Comparison of ENCODE assay signal across 1 cellular context in the genomic region with DNA sequence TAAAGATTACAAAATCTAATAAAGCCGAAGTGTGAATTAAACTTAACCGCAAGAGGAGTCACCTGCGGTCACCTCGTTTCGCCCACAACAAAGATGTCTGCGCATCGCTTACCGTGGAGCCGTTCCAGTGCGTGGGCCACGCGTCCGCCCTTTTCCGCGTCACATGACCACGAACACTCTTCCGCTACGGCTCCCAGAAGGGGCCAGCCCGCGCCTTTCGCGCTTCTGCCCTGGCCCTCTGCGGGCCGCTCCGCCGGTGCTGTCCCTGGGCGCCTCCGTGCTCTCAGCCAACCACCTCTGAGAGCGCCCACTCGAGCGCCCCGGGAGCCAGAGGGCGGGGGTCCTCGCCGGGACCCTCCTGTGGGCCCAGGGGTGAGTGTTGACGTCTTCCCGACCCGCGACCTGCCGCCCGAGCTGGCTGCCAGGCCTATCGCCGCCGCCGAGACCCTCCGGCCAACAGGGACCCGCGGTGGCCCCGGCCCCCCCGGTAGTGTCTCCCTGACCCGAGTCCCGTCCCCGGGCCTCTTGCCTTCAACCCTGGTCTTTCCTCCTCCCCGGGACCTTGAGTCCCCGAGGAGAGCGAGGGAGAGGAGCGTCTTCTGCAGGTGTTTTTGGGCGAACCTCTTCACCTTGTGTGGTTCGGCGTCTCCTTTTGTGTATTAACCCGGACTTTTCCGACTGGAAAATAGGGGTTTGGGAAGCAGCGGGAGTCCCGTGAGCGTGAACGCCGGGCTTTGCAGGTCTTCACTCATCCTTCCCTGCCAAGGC.
TF ChIP-seq lines count a peak whose summit lies in the region.

A gene with protein sequence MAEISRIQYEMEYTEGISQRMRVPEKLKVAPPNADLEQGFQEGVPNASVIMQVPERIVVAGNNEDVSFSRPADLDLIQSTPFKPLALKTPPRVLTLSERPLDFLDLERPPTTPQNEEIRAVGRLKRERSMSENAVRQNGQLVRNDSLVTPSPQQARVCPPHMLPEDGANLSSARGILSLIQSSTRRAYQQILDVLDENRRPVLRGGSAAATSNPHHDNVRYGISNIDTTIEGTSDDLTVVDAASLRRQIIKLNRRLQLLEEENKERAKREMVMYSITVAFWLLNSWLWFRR (plus strand): TSS at position 196 of the 768 bp plus-strand sequence. CDS start 5,415 bp downstream, outside the sequence.

TF ChIP-seq in HepG2, 621 proteins besides CTCF, POLR2A, EP300 and RAD21 (continued from another document and continues in another):
- TF ChIP-seq, protein P1, sequence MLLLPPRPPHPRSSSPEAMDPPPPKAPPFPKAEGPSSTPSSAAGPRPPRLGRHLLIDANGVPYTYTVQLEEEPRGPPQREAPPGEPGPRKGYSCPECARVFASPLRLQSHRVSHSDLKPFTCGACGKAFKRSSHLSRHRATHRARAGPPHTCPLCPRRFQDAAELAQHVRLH (CRISPR knock-in tag; IDR thresholded peaks at IDR 0.05; ENCODE audit: borderline replicate concordance, low read depth): peak; percentile 94
- TF ChIP-seq ZMYM4 (CRISPR knock-in tag; IDR thresholded peaks at IDR 0.05): peak; percentile 100
- peak; percentile 94 for TF ChIP-seq CHCHD3 (CRISPR knock-in tag; IDR thresholded peaks at IDR 0.05)
- peak; percentile 95; the same call in 1 of the 2 replicates for TF ChIP-seq ZNF30 (CRISPR knock-in tag; IDR thresholded peaks at IDR 0.05)
- TF ChIP-seq JUN (CRISPR knock-in tag; IDR thresholded peaks at IDR 0.05): peak; percentile 90
- TF ChIP-seq ZNF598 (CRISPR knock-in tag; IDR thresholded peaks at IDR 0.05; ENCODE audit: borderline replicate concordance): 0 out of 2 replicates have a peak, but pooled peaks have one; percentile 49
- TF ChIP-seq ZNF577 (CRISPR knock-in tag; IDR thresholded peaks at IDR 0.05; ENCODE audit: borderline replicate concordance, low read depth): no peak
- TF ChIP-seq, protein P2, sequence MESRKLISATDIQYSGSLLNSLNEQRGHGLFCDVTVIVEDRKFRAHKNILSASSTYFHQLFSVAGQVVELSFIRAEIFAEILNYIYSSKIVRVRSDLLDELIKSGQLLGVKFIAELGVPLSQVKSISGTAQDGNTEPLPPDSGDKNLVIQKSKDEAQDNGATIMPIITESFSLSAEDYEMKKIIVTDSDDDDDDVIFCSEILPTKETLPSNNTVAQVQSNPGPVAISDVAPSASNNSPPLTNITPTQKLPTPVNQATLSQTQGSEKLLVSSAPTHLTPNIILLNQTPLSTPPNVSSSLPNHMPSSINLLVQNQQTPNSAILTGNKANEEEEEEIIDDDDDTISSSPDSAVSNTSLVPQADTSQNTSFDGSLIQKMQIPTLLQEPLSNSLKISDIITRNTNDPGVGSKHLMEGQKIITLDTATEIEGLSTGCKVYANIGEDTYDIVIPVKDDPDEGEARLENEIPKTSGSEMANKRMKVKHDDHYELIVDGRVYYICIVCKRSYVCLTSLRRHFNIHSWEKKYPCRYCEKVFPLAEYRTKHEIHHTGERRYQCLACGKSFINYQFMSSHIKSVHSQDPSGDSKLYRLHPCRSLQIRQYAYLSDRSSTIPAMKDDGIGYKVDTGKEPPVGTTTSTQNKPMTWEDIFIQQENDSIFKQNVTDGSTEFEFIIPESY (CRISPR knock-in tag; IDR thresholded peaks at IDR 0.05): peak; percentile 78
- 0 out of 2 replicates have a peak, but pooled peaks have one; percentile 72 for TF ChIP-seq ZNF746 (CRISPR knock-in tag; IDR thresholded peaks at IDR 0.05)
- peak; percentile 96 for TF ChIP-seq MIER3 (CRISPR knock-in tag; IDR thresholded peaks at IDR 0.05; ENCODE audit: borderline replicate concordance)
- peak; percentile 84 for TF ChIP-seq ZNF317 (CRISPR knock-in tag; IDR thresholded peaks at IDR 0.05)
- TF ChIP-seq ZNF605 (CRISPR knock-in tag; IDR thresholded peaks at IDR 0.05): peak; percentile 69
- peak; percentile 82; the same call in 1 of the 2 replicates for TF ChIP-seq ZNF468 (CRISPR knock-in tag; IDR thresholded peaks at IDR 0.05)
- TF ChIP-seq, protein P3, sequence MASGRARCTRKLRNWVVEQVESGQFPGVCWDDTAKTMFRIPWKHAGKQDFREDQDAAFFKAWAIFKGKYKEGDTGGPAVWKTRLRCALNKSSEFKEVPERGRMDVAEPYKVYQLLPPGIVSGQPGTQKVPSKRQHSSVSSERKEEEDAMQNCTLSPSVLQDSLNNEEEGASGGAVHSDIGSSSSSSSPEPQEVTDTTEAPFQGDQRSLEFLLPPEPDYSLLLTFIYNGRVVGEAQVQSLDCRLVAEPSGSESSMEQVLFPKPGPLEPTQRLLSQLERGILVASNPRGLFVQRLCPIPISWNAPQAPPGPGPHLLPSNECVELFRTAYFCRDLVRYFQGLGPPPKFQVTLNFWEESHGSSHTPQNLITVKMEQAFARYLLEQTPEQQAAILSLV (CRISPR knock-in tag; IDR thresholded peaks at IDR 0.05; ENCODE audit: borderline replicate concordance): peak; percentile 98
- TF ChIP-seq SNAPC2 (CRISPR knock-in tag; IDR thresholded peaks at IDR 0.05): peak; percentile 97
- no peak; the same call in 1 of the 2 replicates for TF ChIP-seq ZMYM3 (CRISPR knock-in tag; IDR thresholded peaks at IDR 0.05)
- peak; percentile 96 for TF ChIP-seq NR1H2 (CRISPR knock-in tag; IDR thresholded peaks at IDR 0.05; ENCODE audit: borderline replicate concordance, low read depth)
- peak; percentile 21; the same call in 1 of the 2 replicates for TF ChIP-seq HNF4G (IDR thresholded peaks at IDR 0.05; ENCODE audit: borderline replicate concordance, low read depth, low read length)
- TF ChIP-seq HNF4G (CRISPR knock-in tag; IDR thresholded peaks at IDR 0.05; ENCODE audit: borderline replicate concordance, low read depth): peak; percentile 29; the same call in 1 of the 2 replicates
- no peak for TF ChIP-seq SRSF9 (IDR thresholded peaks at IDR 0.05; ENCODE audit: borderline replicate concordance, insufficient read depth, low read depth, low read length, poor library complexity, severe bottlenecking)
- peak; percentile 93 for TF ChIP-seq AGO2 (optimal IDR thresholded peaks at IDR 0.05; ENCODE audit: low read depth, low read length)
- peak; percentile 95 for TF ChIP-seq HOXA5 (CRISPR knock-in tag; IDR thresholded peaks at IDR 0.05)
- TF ChIP-seq ZMAT3 (CRISPR knock-in tag; conservative IDR thresholded peaks at IDR 0.05): peak; percentile 98
- no peak for TF ChIP-seq ZNF20 (CRISPR knock-in tag; IDR thresholded peaks at IDR 0.05)
- TF ChIP-seq ATF1 (CRISPR knock-in tag; IDR thresholded peaks at IDR 0.05): peak; percentile 84
- no peak for TF ChIP-seq SRSF4 (IDR thresholded peaks at IDR 0.05; ENCODE audit: low read depth, low read length, poor library complexity, severe bottlenecking)
- TF ChIP-seq KLF9 (CRISPR knock-in tag; IDR thresholded peaks at IDR 0.05; ENCODE audit: low read depth): peak; percentile 54
- peak; percentile 95; the same call in 1 of the 2 replicates for TF ChIP-seq DNMT1 (CRISPR knock-in tag; IDR thresholded peaks at IDR 0.05)
- no peak for TF ChIP-seq ZSCAN22 (CRISPR knock-in tag; IDR thresholded peaks at IDR 0.05)
- peak; percentile 91; the same call in 1 of the 2 replicates for TF ChIP-seq SAFB2 (CRISPR knock-in tag; IDR thresholded peaks at IDR 0.05; ENCODE audit: borderline replicate concordance, low read depth)
- TF ChIP-seq TOPORS (CRISPR knock-in tag; IDR thresholded peaks at IDR 0.05): peak; percentile 92
- TF ChIP-seq ZNF549 (CRISPR knock-in tag; IDR thresholded peaks at IDR 0.05): no peak; the same call in 1 of the 2 replicates
- no peak for TF ChIP-seq PLRG1 (conservative IDR thresholded peaks at IDR 0.05)
- TF ChIP-seq, protein P4, sequence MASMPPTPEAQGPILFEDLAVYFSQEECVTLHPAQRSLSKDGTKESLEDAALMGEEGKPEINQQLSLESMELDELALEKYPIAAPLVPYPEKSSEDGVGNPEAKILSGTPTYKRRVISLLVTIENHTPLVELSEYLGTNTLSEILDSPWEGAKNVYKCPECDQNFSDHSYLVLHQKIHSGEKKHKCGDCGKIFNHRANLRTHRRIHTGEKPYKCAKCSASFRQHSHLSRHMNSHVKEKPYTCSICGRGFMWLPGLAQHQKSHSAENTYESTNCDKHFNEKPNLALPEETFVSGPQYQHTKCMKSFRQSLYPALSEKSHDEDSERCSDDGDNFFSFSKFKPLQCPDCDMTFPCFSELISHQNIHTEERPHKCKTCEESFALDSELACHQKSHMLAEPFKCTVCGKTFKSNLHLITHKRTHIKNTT (CRISPR knock-in tag; IDR thresholded peaks at IDR 0.05): no peak
- TF ChIP-seq ZNF326 (CRISPR knock-in tag; IDR thresholded peaks at IDR 0.05; ENCODE audit: borderline replicate concordance): no peak
- TF ChIP-seq ZKSCAN8 (CRISPR knock-in tag; IDR thresholded peaks at IDR 0.05; ENCODE audit: borderline replicate concordance): peak; percentile 66; the same call in 1 of the 2 replicates
- TF ChIP-seq MAZ (IDR thresholded peaks at IDR 0.05; ENCODE audit: borderline replicate concordance, low read depth, low read length): peak; percentile 80
- peak; percentile 92 for TF ChIP-seq MAZ (CRISPR knock-in tag; IDR thresholded peaks at IDR 0.05; ENCODE audit: low read depth)
- peak; percentile 72; the same call in 1 of the 2 replicates for TF ChIP-seq ZBTB1 (CRISPR knock-in tag; IDR thresholded peaks at IDR 0.05; ENCODE audit: borderline replicate concordance)
- TF ChIP-seq ZNF543 (CRISPR knock-in tag; IDR thresholded peaks at IDR 0.05): peak; percentile 85
- TF ChIP-seq ZNF772 (CRISPR knock-in tag; IDR thresholded peaks at IDR 0.05): peak; percentile 96
- TF ChIP-seq, protein P5, sequence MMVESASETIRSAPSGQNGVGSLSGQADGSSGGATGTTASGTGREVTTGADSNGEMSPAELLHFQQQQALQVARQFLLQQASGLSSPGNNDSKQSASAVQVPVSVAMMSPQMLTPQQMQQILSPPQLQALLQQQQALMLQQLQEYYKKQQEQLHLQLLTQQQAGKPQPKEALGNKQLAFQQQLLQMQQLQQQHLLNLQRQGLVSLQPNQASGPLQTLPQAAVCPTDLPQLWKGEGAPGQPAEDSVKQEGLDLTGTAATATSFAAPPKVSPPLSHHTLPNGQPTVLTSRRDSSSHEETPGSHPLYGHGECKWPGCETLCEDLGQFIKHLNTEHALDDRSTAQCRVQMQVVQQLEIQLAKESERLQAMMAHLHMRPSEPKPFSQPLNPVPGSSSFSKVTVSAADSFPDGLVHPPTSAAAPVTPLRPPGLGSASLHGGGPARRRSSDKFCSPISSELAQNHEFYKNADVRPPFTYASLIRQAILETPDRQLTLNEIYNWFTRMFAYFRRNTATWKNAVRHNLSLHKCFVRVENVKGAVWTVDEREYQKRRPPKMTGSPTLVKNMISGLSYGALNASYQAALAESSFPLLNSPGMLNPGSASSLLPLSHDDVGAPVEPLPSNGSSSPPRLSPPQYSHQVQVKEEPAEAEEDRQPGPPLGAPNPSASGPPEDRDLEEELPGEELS (CRISPR knock-in tag; IDR thresholded peaks at IDR 0.05): peak; percentile 77
- TF ChIP-seq, protein P6, sequence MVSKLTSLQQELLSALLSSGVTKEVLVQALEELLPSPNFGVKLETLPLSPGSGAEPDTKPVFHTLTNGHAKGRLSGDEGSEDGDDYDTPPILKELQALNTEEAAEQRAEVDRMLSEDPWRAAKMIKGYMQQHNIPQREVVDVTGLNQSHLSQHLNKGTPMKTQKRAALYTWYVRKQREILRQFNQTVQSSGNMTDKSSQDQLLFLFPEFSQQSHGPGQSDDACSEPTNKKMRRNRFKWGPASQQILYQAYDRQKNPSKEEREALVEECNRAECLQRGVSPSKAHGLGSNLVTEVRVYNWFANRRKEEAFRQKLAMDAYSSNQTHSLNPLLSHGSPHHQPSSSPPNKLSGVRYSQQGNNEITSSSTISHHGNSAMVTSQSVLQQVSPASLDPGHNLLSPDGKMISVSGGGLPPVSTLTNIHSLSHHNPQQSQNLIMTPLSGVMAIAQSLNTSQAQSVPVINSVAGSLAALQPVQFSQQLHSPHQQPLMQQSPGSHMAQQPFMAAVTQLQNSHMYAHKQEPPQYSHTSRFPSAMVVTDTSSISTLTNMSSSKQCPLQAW (CRISPR knock-in tag; IDR thresholded peaks at IDR 0.05): peak; percentile 88
- peak; percentile 87; the same call in 1 of the 2 replicates for TF ChIP-seq ZNF713 (CRISPR knock-in tag; IDR thresholded peaks at IDR 0.05)
- TF ChIP-seq ZNF282 (IDR thresholded peaks at IDR 0.05; ENCODE audit: partially characterized antibody): no peak
- TF ChIP-seq NFYB (CRISPR knock-in tag; IDR thresholded peaks at IDR 0.05): peak; percentile 60
- peak; percentile 96 for TF ChIP-seq DNMT3B (CRISPR knock-in tag; conservative IDR thresholded peaks at IDR 0.05)
- TF ChIP-seq, protein P7, sequence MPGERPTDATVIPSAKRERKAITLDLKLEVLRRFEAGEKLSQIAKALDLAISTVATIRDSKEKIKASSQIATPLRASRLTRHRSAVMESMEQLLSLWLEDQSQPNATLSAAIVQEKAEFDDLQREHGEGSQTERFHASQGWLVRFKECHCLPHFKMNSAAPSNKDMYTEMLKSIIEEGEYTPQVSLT (CRISPR knock-in tag; IDR thresholded peaks at IDR 0.05; ENCODE audit: borderline replicate concordance, low read depth): peak; percentile 81; the same call in 1 of the 2 replicates
- TF ChIP-seq ZNF747 (CRISPR knock-in tag; IDR thresholded peaks at IDR 0.05; ENCODE audit: borderline replicate concordance): peak; percentile 99
- peak in 1 of 2 experiments; percentile 8; a peak in 1 of 4 replicates for TF ChIP-seq NR2F1 (CRISPR knock-in tag; IDR thresholded peaks at IDR 0.05)
- no peak for TF ChIP-seq ZNF354B (CRISPR knock-in tag; IDR thresholded peaks at IDR 0.05)
- TF ChIP-seq ZNF496 (CRISPR knock-in tag; IDR thresholded peaks at IDR 0.05; ENCODE audit: insufficient replicate concordance): no peak
- TF ChIP-seq CBX1 (IDR thresholded peaks at IDR 0.05; ENCODE audit: low read depth): peak; percentile 99
- peak; percentile 100 for TF ChIP-seq YEATS4 (CRISPR knock-in tag; IDR thresholded peaks at IDR 0.05; ENCODE audit: borderline replicate concordance)
- no peak for TF ChIP-seq TAF15 (IDR thresholded peaks at IDR 0.05; ENCODE audit: low read depth, low read length, poor library complexity, severe bottlenecking)
- TF ChIP-seq, protein P8, sequence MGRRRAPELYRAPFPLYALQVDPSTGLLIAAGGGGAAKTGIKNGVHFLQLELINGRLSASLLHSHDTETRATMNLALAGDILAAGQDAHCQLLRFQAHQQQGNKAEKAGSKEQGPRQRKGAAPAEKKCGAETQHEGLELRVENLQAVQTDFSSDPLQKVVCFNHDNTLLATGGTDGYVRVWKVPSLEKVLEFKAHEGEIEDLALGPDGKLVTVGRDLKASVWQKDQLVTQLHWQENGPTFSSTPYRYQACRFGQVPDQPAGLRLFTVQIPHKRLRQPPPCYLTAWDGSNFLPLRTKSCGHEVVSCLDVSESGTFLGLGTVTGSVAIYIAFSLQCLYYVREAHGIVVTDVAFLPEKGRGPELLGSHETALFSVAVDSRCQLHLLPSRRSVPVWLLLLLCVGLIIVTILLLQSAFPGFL (CRISPR knock-in tag; IDR thresholded peaks at IDR 0.05): no peak; the same call in 1 of the 2 replicates
